8 cellular contexts compared by ENCODE assay signal in the genomic region with DNA sequence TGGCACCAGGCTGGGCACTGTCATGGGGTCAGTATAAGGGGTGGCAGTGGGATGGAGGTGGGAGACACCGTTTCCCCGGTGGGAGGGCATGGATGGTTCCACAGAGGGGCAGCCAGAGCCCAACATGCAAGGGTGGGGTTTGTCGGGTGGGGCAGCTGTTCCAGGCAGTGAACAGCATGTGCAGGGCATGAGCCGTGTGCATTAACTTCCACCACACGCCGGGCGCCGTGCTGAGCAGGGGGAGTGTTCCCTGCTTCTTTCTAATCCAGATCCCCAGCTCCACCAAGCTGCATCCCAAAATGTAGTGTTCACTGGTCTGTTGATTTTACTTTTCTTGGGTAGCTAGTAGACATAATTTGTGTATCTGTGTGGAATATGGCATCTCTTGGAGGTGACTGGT. TPM values are rescaled to one million over a fixed set of nuclear protein-coding genes. Genes with fewer than 3 reads are reported as not detected.
"Had no signal": no experiment of that assay in that cellular context is flagged by ENCODE, and none has a peak within 500 bp of the region (broad histone marks: within the 10 kb centered on the region; RNA-seq: fewer than 3 reads in every experiment).

No MANE protein-coding gene starts in this region.

- DNase-seq: H9, HCEC 1CT, IMR-90 had no signal

- H3K4me3 ChIP-seq: GM23338, K562 had no signal

- ATAC-seq: K562 had no signal

- FAIRE-seq: H1, H54, HTR-8/SVneo, K562 had no signal

RNA-seq across cellular contexts. Expression of a gene that starts 29.3 kb away (rescaled TPM):
- total RNA-seq: IMR-90, K562 had no signal
- polyA plus RNA-seq: IMR-90, K562 had no signal
